Comparison of ENCODE assay signal across 22 cellular contexts in genomic region chr4:16461362-16461761, GRCh38.
DNase-seq lines count a peak whose midpoint lies in the region; ATAC-seq and TF ChIP-seq lines count a peak whose summit lies in the region.
"Had no signal": no experiment of that assay in that cellular context is flagged by ENCODE, and none has a peak within 500 bp of the region (broad histone marks: within the 10 kb centered on the region; RNA-seq: fewer than 3 reads in every experiment).

No MANE protein-coding gene starts in this region.

- H3K27me3 ChIP-seq in breast epithelium (no peaks in the 10 kb centered on the region), Karpas-422 (ENCODE audit: low read length) (no peaks in the 10 kb centered on the region)
- H3K27me3 ChIP-seq: BLaER1 treated with 17β-estradiol and CSF1 and Interleukin-3, amounts not matched to agents 10 nM and 100 nM; brain microvascular endothelial cell; colonic mucosa; sigmoid colon; SJCRH30 had no signal

- H3K9me3 Mint-ChIP-seq in MCF 10A (ENCODE audit: unreplicated experiment) = no peaks in the 10 kb centered on the region
- H3K9me3 Mint-ChIP-seq in activated T-cell treated with anti-CD3 and anti-CD28 coated beads, Interleukin-2, amount 50 U/mL, for 72 hours = no peaks in the 10 kb centered on the region

- peak; percentile 75 for ATAC-seq in esophagus mucosa
- ATAC-seq in activated CD4-positive, CD25-positive, alpha-beta regulatory T cell treated with anti-CD3 and anti-CD28 coated beads, Interleukin-2, amount 50 U/mL, for 24 hours = no peak
- ATAC-seq in activated T-cell treated with anti-CD3 and anti-CD28 coated beads, Interleukin-2, amount 50 U/mL, for 72 hours (replicated peaks in 1 of 2) = no peak
- ATAC-seq: T-helper 17 cell had no signal

- H3K4me3 Mint-ChIP-seq in MCF 10A (ENCODE audit: unreplicated experiment) = no peak overlapping the region
- no peak overlapping the region for H3K4me3 Mint-ChIP-seq in activated T-cell treated with anti-CD3 and anti-CD28 coated beads, Interleukin-2, amount 50 U/mL, for 72 hours
- H3K4me3 Mint-ChIP-seq: nephron, T-helper 17 cell had no signal

- TF ChIP-seq CTCF in MCF 10A (IDR thresholded peaks at IDR 0.05; ENCODE audit: unreplicated experiment) (no peak), breast epithelium (IDR thresholded peaks at IDR 0.05) (no peak)

- no peaks in the 10 kb centered on the region for H3K9me2 ChIP-seq in Karpas-422 (replicated peaks; ENCODE audit: insufficient read depth, low read length)

- H3K36me3 ChIP-seq in breast epithelium (no peaks in the 10 kb centered on the region), Karpas-422 (ENCODE audit: insufficient read depth, low read length) (no peaks in the 10 kb centered on the region)
- H3K36me3 ChIP-seq: BLaER1 treated with 17β-estradiol and CSF1 and Interleukin-3, amounts not matched to agents 10 nM and 100 nM; brain microvascular endothelial cell; colonic mucosa; sigmoid colon; SJCRH30 had no signal

- H3K9ac ChIP-seq in Karpas-422 (ENCODE audit: low read length) = no peak overlapping the region
- H3K9ac ChIP-seq: BLaER1 treated with 17β-estradiol and CSF1 and Interleukin-3, amounts not matched to agents 10 nM and 100 nM had no signal

- H3K27ac Mint-ChIP-seq in MCF 10A (ENCODE audit: low read depth, unreplicated experiment) = no peak overlapping the region
- no peak overlapping the region for H3K27ac Mint-ChIP-seq in activated T-cell treated with anti-CD3 and anti-CD28 coated beads, Interleukin-2, amount 50 U/mL, for 72 hours
- H3K27ac Mint-ChIP-seq: nephron, T-helper 17 cell had no signal

- DNase-seq in MCF 10A (ENCODE audit: unreplicated experiment) (peak; percentile 70), breast epithelium (ENCODE audit: low spot score in 2 of 2) (no peak), RPMI7951 (ENCODE audit: low read depth) (peak; percentile 63), superior temporal gyrus (ENCODE audit: extremely low spot score) (peak; percentile 25), Karpas-422 (no peak)
- DNase-seq in activated T-cell treated with anti-CD3 and anti-CD28 coated beads, Interleukin-2, amount 50 U/mL, for 72 hours = no peak
- DNase-seq: activated CD4-positive, alpha-beta T cell treated with anti-CD3 and anti-CD28 coated beads, Interleukin-2, amount 50 U/mL, for 1 hour; brain microvascular endothelial cell; Caco-2; colonic mucosa; HCEC 1CT; KG1; NCI-H1048; NCI-H1930; NCI-H748 treated with DMSO at 0.1 percent for 48 hours; sigmoid colon; SJCRH30; T-helper 17 cell had no signal

- no TSS peak for BruUV-seq in MCF 10A (replicated peaks; lab: Mats Ljungman, UMichigan)

- peaks cover 19% of the 10 kb centered on the region for H3K4me1 Mint-ChIP-seq in MCF 10A (ENCODE audit: insufficient read depth, unreplicated experiment)
- H3K4me1 Mint-ChIP-seq in activated T-cell treated with anti-CD3 and anti-CD28 coated beads, Interleukin-2, amount 50 U/mL, for 72 hours (ENCODE audit: low read depth) = no peaks in the 10 kb centered on the region
- H3K4me1 Mint-ChIP-seq: T-helper 17 cell had no signal

- H3K27me3 Mint-ChIP-seq in MCF 10A (ENCODE audit: insufficient read depth, unreplicated experiment) = peaks cover 25% of the 10 kb centered on the region
- H3K27me3 Mint-ChIP-seq in activated T-cell treated with anti-CD3 and anti-CD28 coated beads, Interleukin-2, amount 50 U/mL, for 72 hours (ENCODE audit: low read depth) = no peaks in the 10 kb centered on the region

- no peak overlapping the region for H3K4me3 ChIP-seq in breast epithelium
- no peak overlapping the region for H3K4me3 ChIP-seq in Karpas-422 (ENCODE audit: low read length)
- H3K4me3 ChIP-seq: BLaER1 treated with 17β-estradiol and CSF1 and Interleukin-3, amounts not matched to agents 10 nM and 100 nM; colonic mucosa; sigmoid colon; SJCRH30 had no signal

- H3K79me2 ChIP-seq in Karpas-422 (ENCODE audit: low read length) = no peaks in the 10 kb centered on the region

- H3K4me2 ChIP-seq in Karpas-422 (ENCODE audit: low read depth, low read length, poor library complexity, severe bottlenecking) = no peak overlapping the region
- H3K4me2 ChIP-seq: BLaER1 treated with 17β-estradiol and CSF1 and Interleukin-3, amounts not matched to agents 10 nM and 100 nM had no signal

- no peaks in the 10 kb centered on the region for H3K9me3 ChIP-seq in breast epithelium
- H3K9me3 ChIP-seq in Karpas-422 (ENCODE audit: low read length) = no peaks in the 10 kb centered on the region
- H3K9me3 ChIP-seq: BLaER1 treated with 17β-estradiol and CSF1 and Interleukin-3, amounts not matched to agents 10 nM and 100 nM; Caco-2; colonic mucosa; sigmoid colon; SJCRH30 had no signal

- H2AFZ ChIP-seq in Karpas-422 (ENCODE audit: low read length) = no peak overlapping the region

- POLR2A ChIA-PET in MCF 10A (lab: Yijun Ruan, JAX) = interaction anchor here (0.8 to 1.1 kb wide), 2 partner anchors 19 kb away, joined by 3 read pairs; no protein-coding TSS in a partner anchor

- TF ChIP-seq POLR2A in breast epithelium (IDR thresholded peaks at IDR 0.05) = no peak

- no peaks in the 10 kb centered on the region for H3K36me3 Mint-ChIP-seq in MCF 10A (ENCODE audit: insufficient read depth, unreplicated experiment)
- H3K36me3 Mint-ChIP-seq in activated T-cell treated with anti-CD3 and anti-CD28 coated beads, Interleukin-2, amount 50 U/mL, for 72 hours (ENCODE audit: insufficient read depth in 2 of 2) = no peaks in the 10 kb centered on the region

- intact Hi-C loops in MCF 10A (cut with micrococcal nuclease) = no loop called here
- intact Hi-C loops in breast epithelium (cut with DNase I; ENCODE audit: low total_unique reads) = no loop called here

- CTCF ChIA-PET in MCF 10A (lab: Yijun Ruan, JAX) = interaction anchor here (0.6 kb wide), 1 partner anchor 207 kb away, joined by 3 read pairs; no protein-coding TSS in a partner anchor

- no peaks in the 10 kb centered on the region for H4K20me1 ChIP-seq in Karpas-422 (ENCODE audit: insufficient read depth, low read depth, low read length)
- H4K20me1 ChIP-seq: BLaER1 treated with 17β-estradiol and CSF1 and Interleukin-3, amounts not matched to agents 10 nM and 100 nM had no signal

- H3K27ac ChIP-seq in breast epithelium (no peak overlapping the region), Karpas-422 (ENCODE audit: low read length) (no peak overlapping the region)
- H3K27ac ChIP-seq: BLaER1 treated with 17β-estradiol and CSF1 and Interleukin-3, amounts not matched to agents 10 nM and 100 nM; brain microvascular endothelial cell; colonic mucosa; sigmoid colon; SJCRH30 had no signal

- H3K4me1 ChIP-seq in breast epithelium (no peaks in the 10 kb centered on the region), Karpas-422 (ENCODE audit: low read length) (no peaks in the 10 kb centered on the region)
- H3K4me1 ChIP-seq: BLaER1 treated with 17β-estradiol and CSF1 and Interleukin-3, amounts not matched to agents 10 nM and 100 nM; Caco-2; colonic mucosa; sigmoid colon; SJCRH30 had no signal

Comparison
In these comparisons a context has a peak if more than half of its experiments do, and no peak if none do; other contexts are left out.
1. DNase-seq: peak in MCF 10A (single experiment), RPMI7951 (single experiment) and superior temporal gyrus (single experiment); none in breast epithelium (0 of 2), Karpas-422 (single experiment) and activated T-cell treated with anti-CD3 and anti-CD28 coated beads, Interleukin-2, amount 50 U/mL, for 72 hours (0 of 2).